8 cellular contexts compared by ENCODE assay signal in the genomic region with DNA sequence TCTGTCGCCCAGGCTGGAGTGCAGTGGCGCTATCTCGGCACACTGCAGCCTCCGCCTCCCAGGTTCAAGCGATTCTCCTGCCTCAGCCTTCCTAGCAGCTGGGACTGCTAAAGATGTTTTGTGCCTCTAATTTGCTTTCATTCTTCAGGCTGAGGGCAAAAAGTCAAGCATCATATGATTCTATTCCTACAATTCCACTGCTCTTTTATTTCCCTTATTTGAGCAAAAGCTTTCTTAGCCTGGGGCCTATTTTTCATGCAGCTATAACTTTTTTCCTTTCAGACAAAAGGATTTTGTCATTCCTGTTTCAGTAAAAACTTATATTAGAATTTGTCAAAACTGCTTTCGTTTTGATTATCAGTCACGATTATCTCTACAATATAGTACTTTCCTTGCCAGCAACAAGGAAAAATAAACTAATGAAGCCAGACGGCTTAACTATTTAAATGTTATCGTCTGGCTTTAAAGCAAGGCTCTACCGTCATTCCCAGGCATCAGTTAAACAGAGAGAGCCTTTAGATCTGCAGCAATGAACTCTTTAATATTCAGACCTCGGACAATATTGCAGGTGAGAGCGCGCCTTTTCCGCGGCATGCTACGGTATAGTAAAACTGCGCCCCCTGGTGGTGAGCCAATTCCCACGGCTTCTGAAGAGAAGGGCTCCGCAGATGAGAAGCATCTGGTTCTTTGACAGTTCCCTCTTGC. TPM values are rescaled to one million over a fixed set of nuclear protein-coding genes. Genes with fewer than 3 reads are reported as not detected.
DNase-seq lines count a peak whose midpoint lies in the region; ATAC-seq, FAIRE-seq and TF ChIP-seq lines count a peak whose summit lies in the region.

No MANE protein-coding gene starts in this region.

- TF ChIP-seq POLR2A in GM12891 (IDR thresholded peaks at IDR 0.05; ENCODE audit: low read depth, low read length) (no peak), gastrocnemius medialis (IDR thresholded peaks at IDR 0.05) (no peak)

- no peaks in the 10 kb centered on the region for H3K36me3 Mint-ChIP-seq in T-helper 2 cell treated with Interferon-gamma antibody and Interleukin-4, amounts not matched to agents 5 μg/mL and 100 μg/mL, for 36 hours (ENCODE audit: low read depth)
- H3K36me3 Mint-ChIP-seq in astrocyte (ENCODE audit: low read depth, unreplicated experiment), result peaks cover 2% of the 10 kb centered on the region

- peaks cover 45% of the 10 kb centered on the region for H3K27me3 Mint-ChIP-seq in T-helper 2 cell treated with Interferon-gamma antibody and Interleukin-4, amounts not matched to agents 5 μg/mL and 100 μg/mL, for 36 hours (ENCODE audit: low read depth)
- no peaks in the 10 kb centered on the region for H3K27me3 Mint-ChIP-seq in astrocyte (ENCODE audit: low read depth, unreplicated experiment)

- no peak overlapping the region for H3K27ac Mint-ChIP-seq in T-helper 2 cell treated with Interferon-gamma antibody and Interleukin-4, amounts not matched to agents 5 μg/mL and 100 μg/mL, for 36 hours
- H3K27ac Mint-ChIP-seq in astrocyte (ENCODE audit: unreplicated experiment), result no peak overlapping the region

- no peak overlapping the region for H3K27ac ChIP-seq in astrocyte (ENCODE audit: low read depth, low read length)
- no peak overlapping the region for H3K27ac ChIP-seq in hepatocyte
- H3K27ac ChIP-seq in gastrocnemius medialis, result peak overlapping the region in 1 of 4 donors; percentile 8

- H3K27me3 ChIP-seq in astrocyte (ENCODE audit: insufficient read depth, low read length) (peaks cover 3% of the 10 kb centered on the region), hepatocyte (no peaks in the 10 kb centered on the region), gastrocnemius medialis (no peaks in the 10 kb centered on the region)

- intact Hi-C loops in gastrocnemius medialis (cut with DNase I; ENCODE audit: low total_unique reads), result no loop called here

- H3K9me2 ChIP-seq in hepatocyte (replicated peaks; ENCODE audit: insufficient read depth), result no peaks in the 10 kb centered on the region

- no peak overlapping the region for H3K9ac ChIP-seq in astrocyte (ENCODE audit: low read length)

- H3K36me3 ChIP-seq in astrocyte (ENCODE audit: insufficient read depth, low read length), result no peaks in the 10 kb centered on the region
- H3K36me3 ChIP-seq in hepatocyte (replicated peaks; ENCODE audit: insufficient read depth, low read depth), result no peaks in the 10 kb centered on the region
- no peaks in the 10 kb centered on the region for H3K36me3 ChIP-seq in gastrocnemius medialis

- H3K4me1 ChIP-seq in astrocyte (ENCODE audit: insufficient read depth, low read length) (peaks cover 10% of the 10 kb centered on the region), hepatocyte (ENCODE audit: insufficient read depth) (peaks cover 15% of the 10 kb centered on the region), gastrocnemius medialis (peaks cover 0 to 9% of the 10 kb centered on the region in 2 donors)

- TF ChIP-seq CTCF in astrocyte (IDR thresholded peaks at IDR 0.05; ENCODE audit: insufficient read depth, low read depth, low read length) (peak; percentile 95), hepatocyte (IDR thresholded peaks at IDR 0.05; ENCODE audit: poor library complexity) (peak; percentile 90), gastrocnemius medialis (IDR thresholded peaks at IDR 0.05 in 4 of 5, conservative IDR thresholded peaks at IDR 0.05 in 1 of 5) (peak; percentile 73 to 92 (median 83))

- 31% methylated on average over 19 of the region's 19 CpGs for WGBS in hepatocyte (ENCODE audit: low lambda C conversion rate, missing lambda C conversion rate)

- DNase-seq in GM12891 (ENCODE audit: insufficient read length, low spot score) (peak; percentile 22), NCI-H1930 (lab: John Stamatoyannopoulos, UW) (peak; percentile 88 to 95), astrocyte (ENCODE audit: low read depth) (peak; percentile 36), hepatocyte (ENCODE audit: low spot score) (peak; percentile 94), gastrocnemius medialis (peak; percentile 63 to 70)
- peak; percentile 76 for DNase-seq in T-helper 2 cell treated with Interferon-gamma antibody and Interleukin-4, amounts not matched to agents 5 μg/mL and 100 μg/mL, for 36 hours (ENCODE audit: low spot score)

- H3K4me2 ChIP-seq in astrocyte (ENCODE audit: low read length), result peak overlapping the region; percentile 92
- H3K4me2 ChIP-seq in hepatocyte, result peak overlapping the region; percentile 69

- peak overlapping the region; percentile 24 for H3K4me3 ChIP-seq in astrocyte (ENCODE audit: insufficient read depth, low read depth, low read length)
- no peak overlapping the region for H3K4me3 ChIP-seq in hepatocyte
- peak overlapping the region; percentile 40 to 85 (median 52) for H3K4me3 ChIP-seq in gastrocnemius medialis

- H3K9me3 Mint-ChIP-seq in T-helper 2 cell treated with Interferon-gamma antibody and Interleukin-4, amounts not matched to agents 5 μg/mL and 100 μg/mL, for 36 hours, result no peaks in the 10 kb centered on the region
- no peaks in the 10 kb centered on the region for H3K9me3 Mint-ChIP-seq in astrocyte (ENCODE audit: unreplicated experiment)

- H3K79me2 ChIP-seq in astrocyte (ENCODE audit: insufficient read depth, low read length) (peaks cover 5% of the 10 kb centered on the region), hepatocyte (peaks cover 28% of the 10 kb centered on the region)

- no peaks in the 10 kb centered on the region for H3K9me3 ChIP-seq in astrocyte (ENCODE audit: insufficient read depth, low read depth, low read length)
- H3K9me3 ChIP-seq in hepatocyte (ENCODE audit: low read depth), result no peaks in the 10 kb centered on the region
- H3K9me3 ChIP-seq in gastrocnemius medialis, result no peaks in the 10 kb centered on the region

- peaks cover 23% of the 10 kb centered on the region for H3K4me1 Mint-ChIP-seq in T-helper 2 cell treated with Interferon-gamma antibody and Interleukin-4, amounts not matched to agents 5 μg/mL and 100 μg/mL, for 36 hours (ENCODE audit: low read depth)
- peaks cover 9% of the 10 kb centered on the region for H3K4me1 Mint-ChIP-seq in astrocyte (ENCODE audit: low read depth, unreplicated experiment)

- peak; percentile 46 for ATAC-seq in HG02885 (IDR thresholded peaks at IDR 0.05; ENCODE audit: poor library complexity, unreplicated experiment)
- ATAC-seq in gastrocnemius medialis, result peak; percentile 40 to 47
- no peak for ATAC-seq in GM21381 (IDR thresholded peaks at IDR 0.05; ENCODE audit: unreplicated experiment)

- no peak overlapping the region for H2AFZ ChIP-seq in astrocyte (ENCODE audit: low read depth, low read length)
- no peak overlapping the region for H2AFZ ChIP-seq in hepatocyte

- H3K4me3 Mint-ChIP-seq in T-helper 2 cell treated with Interferon-gamma antibody and Interleukin-4, amounts not matched to agents 5 μg/mL and 100 μg/mL, for 36 hours, result peak overlapping the region; percentile 80
- peak overlapping the region; percentile 64 for H3K4me3 Mint-ChIP-seq in astrocyte (ENCODE audit: unreplicated experiment)

- peak; percentile 92 for FAIRE-seq in GM12891 (lab: Jason Lieb, UNC)
- peak; percentile 55 for FAIRE-seq in astrocyte (lab: Jason Lieb, UNC)

- in situ Hi-C loops in gastrocnemius medialis (cut with MboI; ENCODE audit: low sequenced_read_pairs in 4 of 4), result loop anchor here (25.0 kb wide), 2 partner anchors 95 to 345 kb away; no protein-coding TSS in a partner anchor

- H4K20me1 ChIP-seq in astrocyte (ENCODE audit: insufficient read depth, low read length) (peaks cover 15% of the 10 kb centered on the region), hepatocyte (ENCODE audit: insufficient read depth, poor library complexity, severe bottlenecking) (peaks cover 6% of the 10 kb centered on the region)

TF ChIP-seq in GM12891, 5 proteins besides CTCF, POLR2A, EP300 and RAD21:
- TF ChIP-seq PAX5 (IDR thresholded peaks at IDR 0.05; ENCODE audit: insufficient read depth, low read length, severe bottlenecking), result no peak
- TF ChIP-seq TAF1 (IDR thresholded peaks at IDR 0.05; ENCODE audit: low read depth, low read length), result no peak
- TF ChIP-seq POLR2AphosphoS5 (IDR thresholded peaks at IDR 0.05; ENCODE audit: low read depth, low read length), result no peak
- no peak for TF ChIP-seq POU2F2 (IDR thresholded peaks at IDR 0.05; ENCODE audit: low read depth, low read length)
- no peak for TF ChIP-seq SPI1 (IDR thresholded peaks at IDR 0.05; ENCODE audit: low read depth, low read length)

RNA-seq across cellular contexts. Expression of a gene that starts 1.4 kb away (rescaled TPM):
- 0.10 TPM for polyA plus RNA-seq in GM12891 (2012; ENCODE audit: low read depth, missing spikeins)
- total RNA-seq in astrocyte (10.2 and 10.7 TPM in 2 replicates), hepatocyte (20.0 and 21.1 TPM in 2 replicates), gastrocnemius medialis (1 to 10 TPM; 1.4 to 2.8 (median 2.3) TPM)
- polyA plus RNA-seq in hepatocyte, result 8.4 and 12.1 TPM in 2 replicates

Comparison
In these comparisons a context has a peak if more than half of its experiments do, and no peak if none do; other contexts are left out.
1. DNase-seq: peak in every context shown above with its lines; median percentile 94 in hepatocyte; 92 in NCI-H1930; 76 in T-helper 2 cell treated with Interferon-gamma antibody and Interleukin-4, amounts not matched to agents 5 μg/mL and 100 μg/mL, for 36 hours; 66 in gastrocnemius medialis; 36 in astrocyte; 22 in GM12891.